In genomic region chr1:31943546-31944184, GRCh38 we compare ENCODE assay signal across 8 cellular contexts.
DNase-seq lines count a peak whose midpoint lies in the region; ATAC-seq lines count a peak whose summit lies in the region.

No MANE protein-coding gene starts in this region.

- no peak for DNase-seq in activated naive CD8-positive, alpha-beta T cell treated with anti-CD3 and anti-CD28 coated beads, Interleukin-2, amount 50 U/mL, for 24 hours
- no peak for DNase-seq in NCI-H128 (lab: John Stamatoyannopoulos, UW; ENCODE audit: unreplicated experiment)
- DNase-seq in NCI-H82 treated with DMSO at 0.1 percent for 48 hours (lab: John Stamatoyannopoulos, UW; ENCODE audit: unreplicated experiment): no peak

- H3K27me3 Mint-ChIP-seq in activated naive CD8-positive, alpha-beta T cell treated with anti-CD3 and anti-CD28 coated beads, Interleukin-2, amount 50 U/mL, for 24 hours: no peaks in the 10 kb centered on the region

- peak overlapping the region; percentile 83 to 96 (median 92) for H3K4me2 ChIP-seq in BLaER1 treated with 17β-estradiol and CSF1 and Interleukin-3, amounts not matched to agents 10 nM and 100 nM

- peaks cover 73% of the 10 kb centered on the region for H3K4me1 Mint-ChIP-seq in activated naive CD8-positive, alpha-beta T cell treated with anti-CD3 and anti-CD28 coated beads, Interleukin-2, amount 50 U/mL, for 24 hours

- no peaks in the 10 kb centered on the region for H3K36me3 Mint-ChIP-seq in activated naive CD8-positive, alpha-beta T cell treated with anti-CD3 and anti-CD28 coated beads, Interleukin-2, amount 50 U/mL, for 24 hours (ENCODE audit: low read depth)

- H3K4me3 Mint-ChIP-seq in activated naive CD8-positive, alpha-beta T cell treated with anti-CD3 and anti-CD28 coated beads, Interleukin-2, amount 50 U/mL, for 24 hours: peak overlapping the region; percentile 65

- H3K27ac Mint-ChIP-seq in activated naive CD8-positive, alpha-beta T cell treated with anti-CD3 and anti-CD28 coated beads, Interleukin-2, amount 50 U/mL, for 24 hours: peak overlapping the region; percentile 87

- ATAC-seq in HG02798 (IDR thresholded peaks at IDR 0.05; ENCODE audit: poor library complexity, unreplicated experiment) (peak; percentile 2), HG03571 (IDR thresholded peaks at IDR 0.05; ENCODE audit: unreplicated experiment) (no peak), HG03520 (IDR thresholded peaks at IDR 0.05; ENCODE audit: unreplicated experiment) (no peak)
- peak; percentile 52 for ATAC-seq in activated naive CD8-positive, alpha-beta T cell treated with anti-CD3 and anti-CD28 coated beads, Interleukin-2, amount 50 U/mL, for 24 hours

- no peaks in the 10 kb centered on the region for H3K27me3 ChIP-seq in BLaER1 treated with 17β-estradiol and CSF1 and Interleukin-3, amounts not matched to agents 10 nM and 100 nM
- H3K27me3 ChIP-seq in mucosa of rectum (ENCODE audit: control insufficient read depth in 2 of 2, insufficient read depth in 2 of 2, low read length in 2 of 2): no peaks in the 10 kb centered on the region

- no peaks in the 10 kb centered on the region for H3K36me3 ChIP-seq in BLaER1 treated with 17β-estradiol and CSF1 and Interleukin-3, amounts not matched to agents 10 nM and 100 nM
- H3K36me3 ChIP-seq in mucosa of rectum (ENCODE audit: control insufficient read depth in 2 of 2, insufficient read depth in 2 of 2, low read length in 2 of 2): no peaks in the 10 kb centered on the region

- no peaks in the 10 kb centered on the region for H4K20me1 ChIP-seq in BLaER1 treated with 17β-estradiol and CSF1 and Interleukin-3, amounts not matched to agents 10 nM and 100 nM

- no peaks in the 10 kb centered on the region for H3K9me3 Mint-ChIP-seq in activated naive CD8-positive, alpha-beta T cell treated with anti-CD3 and anti-CD28 coated beads, Interleukin-2, amount 50 U/mL, for 24 hours

- H3K27ac ChIP-seq in BLaER1 treated with 17β-estradiol and CSF1 and Interleukin-3, amounts not matched to agents 10 nM and 100 nM: peak overlapping the region; percentile 93 to 99 (median 98)
- peak overlapping the region; percentile 98 for H3K27ac ChIP-seq in mucosa of rectum (ENCODE audit: low read depth in 2 of 2, low read length in 2 of 2)

- H3K4me1 ChIP-seq in BLaER1 treated with 17β-estradiol and CSF1 and Interleukin-3, amounts not matched to agents 10 nM and 100 nM: peaks cover 79 to 100% (median 98%) of the 10 kb centered on the region in 10 experiments
- H3K4me1 ChIP-seq in mucosa of rectum (ENCODE audit: control insufficient read depth in 2 of 2, insufficient read depth in 2 of 2, low read length in 2 of 2): peaks cover 34 to 36% of the 10 kb centered on the region in 2 donors

- no peaks in the 10 kb centered on the region for H3K9me3 ChIP-seq in BLaER1 treated with 17β-estradiol and CSF1 and Interleukin-3, amounts not matched to agents 10 nM and 100 nM (replicated peaks in 1 of 11)
- H3K9me3 ChIP-seq in mucosa of rectum (ENCODE audit: control insufficient read depth in 2 of 2, low read length in 2 of 2): no peaks in the 10 kb centered on the region

- peak overlapping the region; percentile 86 to 93 (median 90); a peak in 20 of 22 replicates for H3K9ac ChIP-seq in BLaER1 treated with 17β-estradiol and CSF1 and Interleukin-3, amounts not matched to agents 10 nM and 100 nM
- peak overlapping the region; percentile 83 to 88 for H3K9ac ChIP-seq in mucosa of rectum (ENCODE audit: low read depth in 1 of 2, low read length in 2 of 2)

- H3K4me3 ChIP-seq in BLaER1 treated with 17β-estradiol and CSF1 and Interleukin-3, amounts not matched to agents 10 nM and 100 nM: peak overlapping the region in 9 of 10 experiments; percentile 4 to 66 (median 55); a peak in 9 of 20 replicates
- peak overlapping the region; percentile 65 to 71 for H3K4me3 ChIP-seq in mucosa of rectum (ENCODE audit: low read length in 2 of 2)

Comparison
In these comparisons a context has a peak if more than half of its experiments do, and no peak if none do; other contexts are left out.
1. ATAC-seq: peak in HG02798 (single experiment) and activated naive CD8-positive, alpha-beta T cell treated with anti-CD3 and anti-CD28 coated beads, Interleukin-2, amount 50 U/mL, for 24 hours (single experiment); none in HG03571 (single experiment) and HG03520 (single experiment).